ENCODE assay signal across 10 cellular contexts in genomic region chr10:91190388-91190870, GRCh38. TPM values are rescaled to one million over a fixed set of nuclear protein-coding genes. Genes with fewer than 3 reads are reported as not detected.
A peak's percentile ranks its signal among the peaks of the same experiment; 100 is the strongest.
DNase-seq lines count a peak whose midpoint lies in the region; ATAC-seq and TF ChIP-seq lines count a peak whose summit lies in the region.
"Had no signal": no experiment of that assay in that cellular context is flagged by ENCODE, and none has a peak within 500 bp of the region (broad histone marks: within the 10 kb centered on the region; RNA-seq: fewer than 3 reads in every experiment).

No MANE protein-coding gene starts in this region.

- H3K27me3 Mint-ChIP-seq in endothelial cell (ENCODE audit: unreplicated experiment), result peaks cover 3% of the 10 kb centered on the region

- H3K4me3 ChIP-seq in OCI-LY1 (ENCODE audit: low read depth, low read length, poor library complexity, severe bottlenecking), result no peak overlapping the region

- no peaks in the 10 kb centered on the region for H3K4me1 Mint-ChIP-seq in endothelial cell (ENCODE audit: unreplicated experiment)

- H4K20me1 ChIP-seq in OCI-LY1 (ENCODE audit: insufficient read depth, low read length), result no peaks in the 10 kb centered on the region

- peak; percentile 29 for ATAC-seq in stimulated activated naive CD8-positive, alpha-beta T cell treated with anti-CD3 and anti-CD28 coated beads, Interleukin-15, Interleukin-2, amounts not matched to agents 100 U/mL and 50 U/mL, for 24 hours
- ATAC-seq in HG02763 (IDR thresholded peaks at IDR 0.05; ENCODE audit: unreplicated experiment), result no peak

- H3F3A ChIP-seq in OCI-LY1 (ENCODE audit: insufficient read depth, low read length), result no peaks in the 10 kb centered on the region

- H3K9me3 ChIP-seq in OCI-LY1 (ENCODE audit: low read length), result no peaks in the 10 kb centered on the region

- no peaks in the 10 kb centered on the region for H3K27me3 ChIP-seq in OCI-LY1 (ENCODE audit: insufficient read depth, low read length)

- no peaks in the 10 kb centered on the region; the same call in 1 of the 2 replicates for H3K36me3 ChIP-seq in OCI-LY1 (ENCODE audit: insufficient read depth, low read length)

- peak overlapping the region; percentile 16 for H3K4me2 ChIP-seq in OCI-LY1 (ENCODE audit: low read length)

- H3K4me3 Mint-ChIP-seq in endothelial cell (ENCODE audit: unreplicated experiment), result no peak overlapping the region

- peaks cover 4% of the 10 kb centered on the region for H3K36me3 Mint-ChIP-seq in endothelial cell (ENCODE audit: low read depth, unreplicated experiment)

- H3K9me3 Mint-ChIP-seq in endothelial cell (ENCODE audit: unreplicated experiment), result no peaks in the 10 kb centered on the region

- H2AFZ ChIP-seq in OCI-LY1 (ENCODE audit: low read length), result no peak overlapping the region
- H2AFZ ChIP-seq: parathyroid adenoma had no signal

- peaks cover 47% of the 10 kb centered on the region for H3K4me1 ChIP-seq in OCI-LY1 (ENCODE audit: insufficient read depth, low read length, severe bottlenecking)

- H3K79me2 ChIP-seq in OCI-LY1 (ENCODE audit: insufficient read depth, low read length), result peaks cover 38% of the 10 kb centered on the region

- H3K27ac Mint-ChIP-seq in endothelial cell (ENCODE audit: unreplicated experiment), result no peak overlapping the region

- H3K27ac ChIP-seq in OCI-LY1 (ENCODE audit: low read depth, low read length, poor library complexity, severe bottlenecking), result peak overlapping the region; percentile 82
- H3K27ac ChIP-seq: parathyroid adenoma had no signal

- no peaks in the 10 kb centered on the region for H3K9me2 ChIP-seq in OCI-LY1 (ENCODE audit: low read depth, low read length)

- H3K9ac ChIP-seq in OCI-LY1 (ENCODE audit: low read length), result no peak overlapping the region
- H3K9ac ChIP-seq: parathyroid adenoma had no signal

- TF ChIP-seq CTCF in OCI-LY1 (IDR thresholded peaks at IDR 0.05; ENCODE audit: low read length) (no peak), endothelial cell (IDR thresholded peaks at IDR 0.05; ENCODE audit: unreplicated experiment) (no peak)

- DNase-seq in GM04503 (ENCODE audit: low read depth) (peak; percentile 84), fibroblast of gingiva (ENCODE audit: low read depth) (peak; percentile 71), NCI-H2029 (lab: John Stamatoyannopoulos, UW) (no peak), endothelial cell (ENCODE audit: low spot score) (no peak)
- no peak for DNase-seq in stimulated activated naive CD8-positive, alpha-beta T cell treated with anti-CD3 and anti-CD28 coated beads, Interleukin-15, Interleukin-2, amounts not matched to agents 100 U/mL and 50 U/mL, for 24 hours
- DNase-seq: dermis blood vessel endothelial cell, NCI-H1105 had no signal

RNA-seq across cellular contexts. Expression of gene PCGF5, which starts 30.0 kb away (rescaled TPM):
- total RNA-seq in endothelial cell (ENCODE audit: unreplicated experiment), result 21.5 TPM

Comparison
In these comparisons a context has a peak if more than half of its experiments do, and no peak if none do; other contexts are left out.
1. DNase-seq: peak in GM04503 (single experiment) and fibroblast of gingiva (single experiment); none in stimulated activated naive CD8-positive, alpha-beta T cell treated with anti-CD3 and anti-CD28 coated beads, Interleukin-15, Interleukin-2, amounts not matched to agents 100 U/mL and 50 U/mL, for 24 hours (single experiment), NCI-H2029 (single experiment) and endothelial cell (single experiment).